Comparison of ENCODE assay signal across 8 cellular contexts in the genomic region with DNA sequence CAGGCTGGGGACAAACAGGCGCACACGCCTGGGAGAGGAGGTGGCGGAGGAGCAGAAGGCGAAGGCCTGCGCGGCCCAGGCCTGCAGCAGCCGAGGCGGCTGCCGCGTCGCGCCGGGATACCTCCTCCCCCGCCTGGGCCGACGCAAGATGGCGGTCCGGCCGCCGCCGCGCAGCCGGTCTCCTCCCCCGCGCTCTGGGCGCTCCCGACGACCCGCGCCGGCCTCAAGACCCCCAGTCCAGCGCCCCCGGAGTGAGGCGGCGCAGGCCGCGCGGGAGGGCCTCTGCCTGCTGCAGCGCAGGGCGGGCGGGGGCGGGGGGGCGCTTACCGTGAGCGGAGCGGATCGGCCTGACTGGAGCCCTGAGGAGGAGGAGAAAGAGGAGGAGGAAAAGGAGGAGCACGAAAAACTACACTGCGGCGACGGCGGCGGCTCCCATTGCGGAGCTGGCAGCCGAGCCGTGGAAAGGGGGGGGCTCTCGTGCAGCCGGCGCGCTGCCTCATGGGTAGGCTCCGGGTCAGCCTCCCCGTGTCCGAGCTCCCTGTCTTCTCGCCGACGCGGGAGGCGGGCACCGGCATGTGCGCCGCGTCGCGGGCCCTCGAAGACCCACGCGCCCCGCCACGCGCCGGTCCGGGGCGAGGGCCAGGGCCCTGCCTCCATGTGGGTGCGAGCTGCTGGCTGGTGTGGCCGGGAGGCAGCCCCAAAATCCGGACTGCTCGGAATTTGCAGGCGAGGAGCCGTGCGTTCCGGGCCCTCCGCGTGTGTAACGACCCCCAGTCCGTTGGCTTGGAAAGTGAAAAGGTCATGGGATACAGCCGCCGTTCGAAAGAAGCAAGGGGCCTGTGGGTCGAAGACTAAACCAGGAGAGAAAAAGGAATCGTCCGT. TPM values are rescaled to one million over a fixed set of nuclear protein-coding genes. Genes with fewer than 3 reads are reported as not detected.
DNase-seq lines count a peak whose midpoint lies in the region; ATAC-seq, FAIRE-seq and TF ChIP-seq lines count a peak whose summit lies in the region.

A gene with protein sequence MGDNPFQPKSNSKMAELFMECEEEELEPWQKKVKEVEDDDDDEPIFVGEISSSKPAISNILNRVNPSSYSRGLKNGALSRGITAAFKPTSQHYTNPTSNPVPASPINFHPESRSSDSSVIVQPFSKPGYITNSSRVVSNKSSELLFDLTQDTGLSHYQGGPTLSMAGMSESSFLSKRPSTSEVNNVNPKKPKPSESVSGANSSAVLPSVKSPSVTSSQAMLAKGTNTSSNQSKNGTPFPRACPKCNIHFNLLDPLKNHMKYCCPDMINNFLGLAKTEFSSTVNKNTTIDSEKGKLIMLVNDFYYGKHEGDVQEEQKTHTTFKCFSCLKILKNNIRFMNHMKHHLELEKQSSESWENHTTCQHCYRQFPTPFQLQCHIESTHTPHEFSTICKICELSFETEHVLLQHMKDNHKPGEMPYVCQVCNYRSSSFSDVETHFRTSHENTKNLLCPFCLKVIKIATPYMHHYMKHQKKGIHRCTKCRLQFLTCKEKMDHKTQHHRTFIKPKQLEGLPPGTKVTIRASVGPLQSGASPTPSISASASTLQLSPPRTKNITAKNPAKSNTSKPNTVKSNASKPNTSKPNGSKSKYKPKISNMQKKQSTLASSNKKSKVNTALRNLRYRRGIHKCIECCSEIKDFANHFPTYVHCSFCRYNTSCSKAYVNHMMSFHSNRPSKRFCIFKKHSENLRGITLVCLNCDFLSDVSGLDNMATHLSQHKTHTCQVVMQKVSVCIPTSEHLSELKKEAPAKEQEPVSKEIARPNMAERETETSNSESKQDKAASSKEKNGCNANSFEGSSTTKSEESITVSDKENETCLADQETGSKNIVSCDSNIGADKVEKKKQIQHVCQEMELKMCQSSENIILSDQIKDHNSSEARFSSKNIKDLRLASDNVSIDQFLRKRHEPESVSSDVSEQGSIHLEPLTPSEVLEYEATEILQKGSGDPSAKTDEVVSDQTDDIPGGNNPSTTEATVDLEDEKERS (minus strand): TSS at position 379 of the 882 bp plus-strand sequence. CDS start 26,400 bp downstream, outside the sequence.

- BruUV-seq in A673 (replicated peaks; lab: Mats Ljungman, UMichigan) = TSS peak; percentile 79

- FAIRE-seq in kidney (lab: Jason Lieb, UNC) = no peak

- CTCF ChIA-PET in A673 (lab: Charles Lee) = no interaction called here

- H3K4me3 ChIP-seq in A673 (ENCODE audit: low read depth, low read length, poor library complexity, severe bottlenecking) = peak within 1 kb of the TSS; percentile 59
- peak within 1 kb of the TSS; percentile 86 to 88 for H3K4me3 ChIP-seq in kidney (ENCODE audit: low read length in 2 of 2)

- H3K4me1 ChIP-seq in A673 (ENCODE audit: insufficient read depth, low read length, poor library complexity, severe bottlenecking) (peaks cover 37% of the 10 kb centered on the region), kidney (ENCODE audit: control insufficient read depth in 1 of 2, insufficient read depth in 1 of 2, low read depth in 1 of 2, low read length in 2 of 2) (peaks cover 10 to 20% of the 10 kb centered on the region in 2 donors)

- no peaks in the 10 kb centered on the region for H3K27me3 ChIP-seq in A673 (replicated peaks; ENCODE audit: insufficient read depth, low read depth, low read length, poor library complexity)

- ATAC-seq in GM18870 (IDR thresholded peaks at IDR 0.05; ENCODE audit: unreplicated experiment) = peak; percentile 63
- peak; percentile 72 for ATAC-seq in HG03108 (IDR thresholded peaks at IDR 0.05; ENCODE audit: unreplicated experiment)

- peak; percentile 94 for DNase-seq in A673 (ENCODE audit: low spot score)
- peak; percentile 67 for DNase-seq in NCI-H2196 treated with DMSO at 0.1 percent for 48 hours (lab: John Stamatoyannopoulos, UW; ENCODE audit: unreplicated experiment)
- DNase-seq in activated CD4-positive, CD25-positive, alpha-beta regulatory T cell treated with anti-CD3 and anti-CD28 coated beads, Interleukin-2, amount 50 U/mL, for 16 hours (ENCODE audit: low read depth, low spot score) = peak; percentile 58
- DNase-seq in caudate nucleus (lab: John Stamatoyannopoulos, UW) = peak in 60 of 61 donors; percentile 17 to 92 (median 81)
- peak; percentile 97 for DNase-seq in kidney
- DNase-seq in stimulated activated CD4-positive, alpha-beta T cell treated with anti-CD3 and anti-CD28 coated beads, Interleukin-15, amount 100 ng/mL, for 24 hours = peak; percentile 86

- POLR2A ChIA-PET in A673 (lab: Charles Lee; ENCODE audit: low non-redundant PET) = interaction anchor here (0.6 kb wide), 1 partner anchor 381 kb away, joined by 3 read pairs; no protein-coding TSS in a partner anchor

- peaks cover 6% of the 10 kb centered on the region for H3K36me3 ChIP-seq in A673 (ENCODE audit: insufficient read depth, low read length, poor library complexity, severe bottlenecking)
- H3K36me3 ChIP-seq in kidney (ENCODE audit: control insufficient read depth in 1 of 2, insufficient read depth in 2 of 2, low read length in 2 of 2) = no peaks in the 10 kb centered on the region

- H3K9ac ChIP-seq in kidney (ENCODE audit: low read length in 2 of 2) = peak within 1 kb of the TSS; percentile 89 to 90

- H3K9me3 ChIP-seq in A673 (ENCODE audit: low read depth, low read length, poor library complexity, severe bottlenecking) (peaks cover 4% of the 10 kb centered on the region), kidney (ENCODE audit: control insufficient read depth in 1 of 2, low read length in 2 of 2) (no peaks in the 10 kb centered on the region)

- no peak for TF ChIP-seq CTCF in A673 (conservative IDR thresholded peaks at IDR 0.05; ENCODE audit: low read depth, low read length)
- TF ChIP-seq CTCF in kidney (IDR thresholded peaks at IDR 0.05; ENCODE audit: borderline replicate concordance, extremely low read depth, insufficient read depth) = no peak

- H3K27ac ChIP-seq in A673 (ENCODE audit: low read depth, low read length, poor library complexity, severe bottlenecking) (peak within 1 kb of the TSS; percentile 94), caudate nucleus (ENCODE audit: low read depth, low read length) (peak within 1 kb of the TSS; percentile 96), kidney (ENCODE audit: low read depth in 2 of 2, low read length in 2 of 2) (peak within 1 kb of the TSS; percentile 84 to 93)

- intact Hi-C loops in A673 (cut with micrococcal nuclease; ENCODE audit: unreplicated experiment) = loop anchor here (5.0 to 10.0 kb wide), 3 partner anchors 74 to 239 kb away; no protein-coding TSS in a partner anchor
- intact Hi-C loops in kidney (cut with DNase I) = no loop called here

RNA-seq across cellular contexts. Expression of the gene that starts here (rescaled TPM):
- total RNA-seq in A673 (2021) (42.9 and 44.1 TPM in 2 replicates), kidney (50.0 TPM)
- polyA plus RNA-seq in kidney (ENCODE audit: insufficient read depth, low read depth, low replicate concordance) = 13.7 TPM

Comparison
In these comparisons a context has a peak if more than half of its experiments do, and no peak if none do; other contexts are left out.
1. Peak in every context shown above with its lines: DNase-seq, ATAC-seq, H3K4me3 ChIP-seq and H3K27ac ChIP-seq.